ENCODE assay signal across 8 cellular contexts in genomic region chr4:47485047-47485692, GRCh38. TPM values are rescaled to one million over a fixed set of nuclear protein-coding genes. Genes with fewer than 3 reads are reported as not detected.
DNase-seq lines count a peak whose midpoint lies in the region; ATAC-seq and TF ChIP-seq lines count a peak whose summit lies in the region.

ATP10D (plus strand) TSS chr4:47485275; CDS start chr4:47512541, 27,266 bp downstream.

- no peaks in the 10 kb centered on the region for H3K9me3 Mint-ChIP-seq in naive thymus-derived CD8-positive, alpha-beta T cell
- peaks cover 0 to 1% of the 10 kb centered on the region in 2 donors for H3K9me3 Mint-ChIP-seq in stimulated activated naive B cell treated with anti-CD40 and anti-IgM and Interleukin-4, amounts not matched to agents 10 μg/mL and 1 μg/mL and 100 μg/mL, for 72 hours

- H3K27me3 ChIP-seq in DOHH2 (ENCODE audit: control insufficient read depth, low read length) = no peaks in the 10 kb centered on the region

- no peaks in the 10 kb centered on the region for H3K36me3 Mint-ChIP-seq in naive thymus-derived CD8-positive, alpha-beta T cell
- H3K36me3 Mint-ChIP-seq in stimulated activated naive B cell treated with anti-CD40 and anti-IgM and Interleukin-4, amounts not matched to agents 10 μg/mL and 1 μg/mL and 100 μg/mL, for 72 hours = peaks cover 4 to 7% of the 10 kb centered on the region in 2 donors

- peak within 1 kb of the TSS; percentile 94 to 98 (median 96) for H3K27ac Mint-ChIP-seq in naive thymus-derived CD8-positive, alpha-beta T cell
- peak within 1 kb of the TSS; percentile 97 for H3K27ac Mint-ChIP-seq in stimulated activated naive B cell treated with anti-CD40 and anti-IgM and Interleukin-4, amounts not matched to agents 10 μg/mL and 1 μg/mL and 100 μg/mL, for 72 hours

- H3K36me3 ChIP-seq in DOHH2 (ENCODE audit: control insufficient read depth, low read length) = peaks cover 7% of the 10 kb centered on the region; the same call in 1 of the 2 replicates

- POLR2A ChIA-PET in naive thymus-derived CD8-positive, alpha-beta T cell (lab: Charles Lee) = interaction anchor here (0.7 to 2.3 kb wide), 3 partner anchors 8 to 46 kb away, joined by 3 to 28 read pairs (median 3); partner anchors contain the start of gene COMMD8

- TF ChIP-seq CTCF in DOHH2 (IDR thresholded peaks at IDR 0.05; ENCODE audit: low read depth, low read length, poor library complexity, severe bottlenecking) = no peak
- TF ChIP-seq CTCF in fibroblast of mammary gland (conservative IDR thresholded peaks at IDR 0.05; ENCODE audit: control insufficient read depth, insufficient read depth, low read depth, low read length) = no peak

- H3K9me2 ChIP-seq in DOHH2 (replicated peaks; ENCODE audit: control insufficient read depth, low read length) = no peaks in the 10 kb centered on the region

- H3K4me3 ChIP-seq in DOHH2 (ENCODE audit: low read length) (peak within 1 kb of the TSS; percentile 90), fibroblast of mammary gland (ENCODE audit: control insufficient read depth, low read depth, low read length) (peak within 1 kb of the TSS; percentile 76)

- H3K4me1 ChIP-seq in DOHH2 (ENCODE audit: control insufficient read depth, low read length) = peaks cover 59% of the 10 kb centered on the region

- H3K27ac ChIP-seq in DOHH2 (ENCODE audit: low read depth, low read length) = peak within 1 kb of the TSS; percentile 69

- H4K20me1 ChIP-seq in DOHH2 (ENCODE audit: control insufficient read depth, insufficient read depth, low read depth, low read length) = no peaks in the 10 kb centered on the region

- H3K9me3 ChIP-seq in DOHH2 (ENCODE audit: control insufficient read depth, insufficient read depth, low read length) = no peaks in the 10 kb centered on the region

- H3K4me2 ChIP-seq in DOHH2 (ENCODE audit: low read length) = peak within 1 kb of the TSS; percentile 89

- peaks cover 28% of the 10 kb centered on the region for H3F3A ChIP-seq in DOHH2 (ENCODE audit: control insufficient read depth, insufficient read depth)

- peak; percentile 96 for ATAC-seq in GM21737 (IDR thresholded peaks at IDR 0.05; ENCODE audit: unreplicated experiment)
- ATAC-seq in naive thymus-derived CD8-positive, alpha-beta T cell = peak; percentile 93 to 97
- peak; percentile 97 to 98 for ATAC-seq in stimulated activated naive B cell treated with anti-CD40 and anti-IgM and Interleukin-4, amounts not matched to agents 10 μg/mL and 1 μg/mL and 100 μg/mL, for 72 hours (replicated peaks)

- H3K4me3 Mint-ChIP-seq in naive thymus-derived CD8-positive, alpha-beta T cell = peak within 1 kb of the TSS; percentile 92 to 99 (median 96)
- H3K4me3 Mint-ChIP-seq in stimulated activated naive B cell treated with anti-CD40 and anti-IgM and Interleukin-4, amounts not matched to agents 10 μg/mL and 1 μg/mL and 100 μg/mL, for 72 hours = peak within 1 kb of the TSS; percentile 95

- no peaks in the 10 kb centered on the region for H3K27me3 Mint-ChIP-seq in naive thymus-derived CD8-positive, alpha-beta T cell
- no peaks in the 10 kb centered on the region for H3K27me3 Mint-ChIP-seq in stimulated activated naive B cell treated with anti-CD40 and anti-IgM and Interleukin-4, amounts not matched to agents 10 μg/mL and 1 μg/mL and 100 μg/mL, for 72 hours

- H3K4me1 Mint-ChIP-seq in naive thymus-derived CD8-positive, alpha-beta T cell = peaks cover 10 to 51% (median 30%) of the 10 kb centered on the region in 4 donors
- peaks cover 18 to 43% of the 10 kb centered on the region in 2 donors for H3K4me1 Mint-ChIP-seq in stimulated activated naive B cell treated with anti-CD40 and anti-IgM and Interleukin-4, amounts not matched to agents 10 μg/mL and 1 μg/mL and 100 μg/mL, for 72 hours

- H3K79me2 ChIP-seq in DOHH2 (ENCODE audit: control insufficient read depth, low read length) = peaks cover 48% of the 10 kb centered on the region

- DNase-seq in KG1 (lab: John Stamatoyannopoulos, UW) (peak; percentile 57), RKO (ENCODE audit: low spot score) (peak; percentile 92), fibroblast of mammary gland (ENCODE audit: low read depth) (peak; percentile 90)
- DNase-seq in activated T-helper 9 cell treated with anti-CD3 and anti-CD28 coated beads, Interleukin-2, amount 50 U/mL, for 16 hours (ENCODE audit: low read depth) = peak; percentile 65
- DNase-seq in naive thymus-derived CD8-positive, alpha-beta T cell = peak; percentile 56 to 85 (median 68)
- DNase-seq in stimulated activated naive B cell treated with anti-CD40 and anti-IgM and Interleukin-4, amounts not matched to agents 10 μg/mL and 1 μg/mL and 100 μg/mL, for 72 hours = peak; percentile 85

RNA-seq across cellular contexts. Expression of gene ATP10D, which starts in this region (rescaled TPM):
- total RNA-seq in naive thymus-derived CD8-positive, alpha-beta T cell = 10 to 100 TPM in 1 of 2 experiments, 1 to 10 TPM in 1; 9.7 to 14.9 TPM
- polyA plus RNA-seq in naive thymus-derived CD8-positive, alpha-beta T cell = 1 to 10 TPM; 2.7 to 5.1 (median 3.8) TPM

Comparison
In these comparisons a context has a peak if more than half of its experiments do, and no peak if none do; other contexts are left out.
1. Peak in every context shown above with its lines: DNase-seq, ATAC-seq, H3K4me3 ChIP-seq and H3K27ac ChIP-seq.